In genomic region chr10:70923696-70924095, GRCh38 we compare ENCODE assay signal across 18 cellular contexts. TPM values are rescaled to one million over a fixed set of nuclear protein-coding genes. Genes with fewer than 3 reads are reported as not detected.
DNase-seq lines count a peak whose midpoint lies in the region; ATAC-seq and TF ChIP-seq lines count a peak whose summit lies in the region.
"Had no signal": no experiment of that assay in that cellular context is flagged by ENCODE, and none has a peak within 500 bp of the region (broad histone marks: within the 10 kb centered on the region; RNA-seq: fewer than 3 reads in every experiment).

No MANE protein-coding gene starts in this region.

- H3K9me3 ChIP-seq in mucosa of descending colon (no peaks in the 10 kb centered on the region), HAP-1 (no peaks in the 10 kb centered on the region)
- H3K9me3 ChIP-seq: BLaER1, Caco-2 had no signal

- CTCF ChIA-PET in activated naive CD4-positive, alpha-beta T cell treated with anti-CD3 and anti-CD28 coated beads, Interleukin-2, amount 10 ng/mL, durations not matched to agents 7 days and 5 days (lab: Charles Lee): interaction anchor here (0.9 to 4.6 kb wide), 7 partner anchors 11 to 462 kb away, joined by 3 to 22 read pairs (median 11); no protein-coding TSS in a partner anchor

- no peaks in the 10 kb centered on the region for H3K4me1 ChIP-seq in mucosa of descending colon (ENCODE audit: low read depth)
- H3K4me1 ChIP-seq in HAP-1: no peaks in the 10 kb centered on the region
- H3K4me1 ChIP-seq: Caco-2 had no signal

- intact Hi-C loops in mucosa of descending colon (cut with DNase I, micrococcal nuclease): loop anchor here in 1 of 2 donors (5.0 to 10.0 kb wide), 2 partner anchors 279 to 361 kb away; no protein-coding TSS in a partner anchor

- no peaks in the 10 kb centered on the region for H3K9me3 Mint-ChIP-seq in activated naive CD4-positive, alpha-beta T cell treated with anti-CD3 and anti-CD28 coated beads, Interleukin-2, amount 50 U/mL, for 24 hours
- H3K9me3 Mint-ChIP-seq in activated naive CD4-positive, alpha-beta T cell treated with anti-CD3 and anti-CD28 coated beads, Interleukin-2, amount 10 ng/mL, durations not matched to agents 7 days and 5 days: no peaks in the 10 kb centered on the region
- H3K9me3 Mint-ChIP-seq in stimulated activated naive CD8-positive, alpha-beta T cell treated with anti-CD3 and anti-CD28 coated beads, Interleukin-15, amount 100 ng/mL, for 72 hours: no peaks in the 10 kb centered on the region
- H3K9me3 Mint-ChIP-seq: CD8-positive, alpha-beta T cell; GM23338; H9 had no signal

- H3K4me1 Mint-ChIP-seq in activated naive CD4-positive, alpha-beta T cell treated with anti-CD3 and anti-CD28 coated beads, Interleukin-2, amount 50 U/mL, for 24 hours: peaks cover 7% of the 10 kb centered on the region
- H3K4me1 Mint-ChIP-seq in activated naive CD4-positive, alpha-beta T cell treated with anti-CD3 and anti-CD28 coated beads, Interleukin-2, amount 10 ng/mL, durations not matched to agents 7 days and 5 days: peaks cover 4% of the 10 kb centered on the region
- peaks cover 14% of the 10 kb centered on the region for H3K4me1 Mint-ChIP-seq in stimulated activated naive CD8-positive, alpha-beta T cell treated with anti-CD3 and anti-CD28 coated beads, Interleukin-15, amount 100 ng/mL, for 72 hours

- no peak for DNase-seq in activated naive CD4-positive, alpha-beta T cell treated with anti-CD3 and anti-CD28 coated beads, Interleukin-2, amount 10 ng/mL, durations not matched to agents 7 days and 5 days
- no peak for DNase-seq in stimulated activated naive CD8-positive, alpha-beta T cell treated with anti-CD3 and anti-CD28 coated beads, Interleukin-15, amount 100 ng/mL, for 72 hours
- DNase-seq in stimulated activated naive CD8-positive, alpha-beta T cell treated with anti-CD3 and anti-CD28 coated beads, Interleukin-15, Interleukin-2, amounts not matched to agents 100 U/mL and 50 U/mL, for 24 hours: no peak
- DNase-seq in mucosa of descending colon: no peak
- no peak for DNase-seq in HAP-1 (ENCODE audit: low spot score in 2 of 2)
- DNase-seq: Caco-2; CD4-positive, CD25-positive, alpha-beta regulatory T cell; CD8-positive, alpha-beta T cell; DMS153; DND-41; H9 had no signal

- H3K4me3 ChIP-seq in mucosa of descending colon (no peak overlapping the region), HAP-1 (no peak overlapping the region)
- H3K4me3 ChIP-seq: BLaER1, GM12878, GM23338 had no signal

- peak overlapping the region; percentile 19 for H3K27ac Mint-ChIP-seq in activated naive CD4-positive, alpha-beta T cell treated with anti-CD3 and anti-CD28 coated beads, Interleukin-2, amount 50 U/mL, for 24 hours
- no peak overlapping the region for H3K27ac Mint-ChIP-seq in activated naive CD4-positive, alpha-beta T cell treated with anti-CD3 and anti-CD28 coated beads, Interleukin-2, amount 10 ng/mL, durations not matched to agents 7 days and 5 days
- H3K27ac Mint-ChIP-seq in stimulated activated naive CD8-positive, alpha-beta T cell treated with anti-CD3 and anti-CD28 coated beads, Interleukin-15, amount 100 ng/mL, for 72 hours: peak overlapping the region; percentile 0 to 29
- H3K27ac Mint-ChIP-seq: B cell; CD4-positive, CD25-positive, alpha-beta regulatory T cell; CD8-positive, alpha-beta T cell; GM23338; H9 had no signal

- TF ChIP-seq CTCF in mucosa of descending colon (IDR thresholded peaks at IDR 0.05): no peak

- H3K36me3 Mint-ChIP-seq in activated naive CD4-positive, alpha-beta T cell treated with anti-CD3 and anti-CD28 coated beads, Interleukin-2, amount 50 U/mL, for 24 hours: no peaks in the 10 kb centered on the region
- H3K36me3 Mint-ChIP-seq in activated naive CD4-positive, alpha-beta T cell treated with anti-CD3 and anti-CD28 coated beads, Interleukin-2, amount 10 ng/mL, durations not matched to agents 7 days and 5 days: no peaks in the 10 kb centered on the region
- H3K36me3 Mint-ChIP-seq: CD4-positive, CD25-positive, alpha-beta regulatory T cell; CD8-positive, alpha-beta T cell had no signal

- ATAC-seq in stimulated activated naive CD8-positive, alpha-beta T cell treated with anti-CD3 and anti-CD28 coated beads, Interleukin-15, amount 100 ng/mL, for 72 hours: no peak
- no peak for ATAC-seq in stimulated activated naive CD8-positive, alpha-beta T cell treated with anti-CD3 and anti-CD28 coated beads, Interleukin-15, Interleukin-2, amounts not matched to agents 100 U/mL and 50 U/mL, for 24 hours
- ATAC-seq in esophagus mucosa (peak; percentile 66), GM18511 (IDR thresholded peaks at IDR 0.05; ENCODE audit: unreplicated experiment) (no peak), mucosa of descending colon (no peak)
- ATAC-seq: CD8-positive, alpha-beta T cell; GM12878; GM23338 had no signal

- no peaks in the 10 kb centered on the region for H3K36me3 ChIP-seq in mucosa of descending colon (ENCODE audit: low read depth)
- H3K36me3 ChIP-seq in HAP-1 (replicated peaks): no peaks in the 10 kb centered on the region
- H3K36me3 ChIP-seq: BLaER1 had no signal

- in situ Hi-C loops in HAP-1 (cut with MboI; ENCODE audit: low sequenced_read_pairs): loop anchor here (5.0 kb wide), 1 partner anchor 284 kb away; no protein-coding TSS in a partner anchor

- no peak overlapping the region for H3K4me3 Mint-ChIP-seq in activated naive CD4-positive, alpha-beta T cell treated with anti-CD3 and anti-CD28 coated beads, Interleukin-2, amount 50 U/mL, for 24 hours
- no peak overlapping the region for H3K4me3 Mint-ChIP-seq in activated naive CD4-positive, alpha-beta T cell treated with anti-CD3 and anti-CD28 coated beads, Interleukin-2, amount 10 ng/mL, durations not matched to agents 7 days and 5 days
- H3K4me3 Mint-ChIP-seq in stimulated activated naive CD8-positive, alpha-beta T cell treated with anti-CD3 and anti-CD28 coated beads, Interleukin-15, amount 100 ng/mL, for 72 hours: no peak overlapping the region
- H3K4me3 Mint-ChIP-seq: B cell; CD4-positive, CD25-positive, alpha-beta regulatory T cell; CD8-positive, alpha-beta T cell; GM23338; H9 had no signal

- peaks cover 9% of the 10 kb centered on the region; the same call in 1 of the 2 replicates for H3K27me3 ChIP-seq in HAP-1 (ENCODE audit: low read depth)
- H3K27me3 ChIP-seq: BLaER1 had no signal

- no peaks in the 10 kb centered on the region for H3K27me3 Mint-ChIP-seq in activated naive CD4-positive, alpha-beta T cell treated with anti-CD3 and anti-CD28 coated beads, Interleukin-2, amount 50 U/mL, for 24 hours
- H3K27me3 Mint-ChIP-seq in activated naive CD4-positive, alpha-beta T cell treated with anti-CD3 and anti-CD28 coated beads, Interleukin-2, amount 10 ng/mL, durations not matched to agents 7 days and 5 days: peaks cover 21% of the 10 kb centered on the region
- peaks cover 24% of the 10 kb centered on the region for H3K27me3 Mint-ChIP-seq in stimulated activated naive CD8-positive, alpha-beta T cell treated with anti-CD3 and anti-CD28 coated beads, Interleukin-15, amount 100 ng/mL, for 72 hours

RNA-seq across cellular contexts. Expression of gene PCBD1, which starts 35.3 kb away (rescaled TPM):
- total RNA-seq in esophagus mucosa (45.8 TPM), mucosa of descending colon (10 to 100 TPM; 81.4 to 86.8 (median 86.7) TPM)
